Comparison of ENCODE assay signal across 7 cellular contexts in the genomic region with DNA sequence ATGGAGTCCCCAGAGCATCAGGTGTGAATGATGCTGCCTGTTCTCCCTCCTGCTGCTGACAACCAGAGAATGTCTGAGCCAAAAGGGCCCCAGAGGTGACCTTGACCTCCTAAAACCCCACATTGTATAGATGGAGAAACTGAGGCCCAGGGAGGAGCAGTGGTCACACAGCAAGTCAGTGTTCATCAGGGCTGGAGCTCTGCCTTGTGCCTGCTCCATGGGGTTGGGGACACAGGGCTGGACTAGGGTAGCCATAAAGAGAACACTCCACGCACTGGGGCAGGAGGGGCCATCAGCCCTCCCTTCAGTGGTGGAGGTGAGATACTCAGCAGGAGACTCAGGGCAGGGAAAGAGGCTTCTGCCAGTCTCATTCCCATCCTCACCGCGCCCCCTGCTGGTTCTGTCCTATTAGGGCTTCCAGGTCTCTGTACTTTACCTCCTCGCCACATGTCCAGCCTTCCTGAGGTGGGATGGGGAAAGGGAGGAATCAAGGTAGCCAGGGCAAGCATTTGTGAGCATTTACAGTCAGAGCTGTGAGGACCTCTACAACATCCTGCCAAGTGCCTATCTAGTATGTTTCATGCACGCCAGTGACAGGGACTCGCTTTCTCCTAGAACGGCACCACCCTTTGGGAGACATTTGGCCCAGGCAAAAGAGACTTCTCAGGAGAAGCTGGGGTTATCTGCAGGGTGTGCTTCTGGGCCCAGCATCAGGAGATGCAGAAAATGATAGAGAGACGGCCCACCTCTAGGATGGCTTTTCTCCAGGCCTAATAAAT. TPM values are rescaled to one million over a fixed set of nuclear protein-coding genes. Genes with fewer than 3 reads are reported as not detected.
DNase-seq lines count a peak whose midpoint lies in the region; ATAC-seq and TF ChIP-seq lines count a peak whose summit lies in the region.

No MANE protein-coding gene starts in this region.

- H3K4me3 ChIP-seq in GM12865 (ENCODE audit: low read depth, low read length) (no peak overlapping the region), WERI-Rb-1 (ENCODE audit: low read depth, low read length) (no peak overlapping the region)

- POLR2A ChIA-PET in MCF 10A (lab: Yijun Ruan, JAX) = no interaction called here

- no TSS peak for BruUV-seq in MCF 10A (replicated peaks; lab: Mats Ljungman, UMichigan)

- intact Hi-C loops in MCF 10A (cut with micrococcal nuclease) = loop anchor here (1.0 kb wide), 1 partner anchor 103 kb away; no protein-coding TSS in a partner anchor

- peaks cover 6% of the 10 kb centered on the region for H3K36me3 Mint-ChIP-seq in MCF 10A (ENCODE audit: insufficient read depth, unreplicated experiment)

- no peak overlapping the region for H3K4me3 Mint-ChIP-seq in MCF 10A (ENCODE audit: unreplicated experiment)

- H3K9me3 ChIP-seq in WERI-Rb-1 (ENCODE audit: severe bottlenecking) = no peaks in the 10 kb centered on the region

- no peak overlapping the region for H3K27ac ChIP-seq in WERI-Rb-1

- TF ChIP-seq CTCF in GM12865 (IDR thresholded peaks at IDR 0.05; ENCODE audit: insufficient read depth, low read depth, low read length, missing control alignments) (peak; percentile 65), WERI-Rb-1 (IDR thresholded peaks at IDR 0.05; ENCODE audit: low read depth, low read length) (peak; percentile 94), MCF 10A (IDR thresholded peaks at IDR 0.05; ENCODE audit: unreplicated experiment) (peak; percentile 63)

- no peaks in the 10 kb centered on the region for H3K27me3 ChIP-seq in WERI-Rb-1 (ENCODE audit: insufficient read depth, low read depth, severe bottlenecking)

- peaks cover 16% of the 10 kb centered on the region for H3K4me1 Mint-ChIP-seq in MCF 10A (ENCODE audit: insufficient read depth, unreplicated experiment)

- peak; percentile 67 for DNase-seq in GM12865 (ENCODE audit: low read depth)
- peak; percentile 62 for DNase-seq in NAMALWA (ENCODE audit: low spot score)
- peak; percentile 91 for DNase-seq in WERI-Rb-1
- DNase-seq in MCF 10A (ENCODE audit: unreplicated experiment) = peak; percentile 77
- DNase-seq in iris pigment epithelial cell (ENCODE audit: low read depth) = peak; percentile 71
- peak; percentile 66 for DNase-seq in stimulated activated CD4-positive, alpha-beta T cell treated with anti-CD3 and anti-CD28 coated beads, Interleukin-1b, Interleukin-23, amount 100 ng/mL, for 48 hours

- no peaks in the 10 kb centered on the region for H3K9me3 Mint-ChIP-seq in MCF 10A (ENCODE audit: unreplicated experiment)

- CTCF ChIA-PET in MCF 10A (lab: Yijun Ruan, JAX) = interaction anchor here (0.8 to 3.2 kb wide), 18 partner anchors 9 to 734 kb away, joined by 3 to 25 read pairs (median 4); a partner anchor contains a TSS

- no peak overlapping the region for H3K27ac Mint-ChIP-seq in MCF 10A (ENCODE audit: low read depth, unreplicated experiment)

- no peaks in the 10 kb centered on the region for H3K36me3 ChIP-seq in WERI-Rb-1

- H3K27me3 Mint-ChIP-seq in MCF 10A (ENCODE audit: insufficient read depth, unreplicated experiment) = peaks cover 13% of the 10 kb centered on the region

- no peak for ATAC-seq in GM19324 (IDR thresholded peaks at IDR 0.05; ENCODE audit: low FRiP score, unreplicated experiment)

RNA-seq across cellular contexts. Expression of a gene that starts 43.2 kb away (rescaled TPM):
- total RNA-seq in MCF 10A (2022) = 8.7 and 10.0 TPM in 2 replicates
